ENCODE assay signal across 18 cellular contexts in genomic region chr16:1147027-1147426, GRCh38. TPM values are rescaled to one million over a fixed set of nuclear protein-coding genes. Genes with fewer than 3 reads are reported as not detected.
DNase-seq lines count a peak whose midpoint lies in the region; TF ChIP-seq lines count a peak whose summit lies in the region.
"Had no signal": no experiment of that assay in that cellular context is flagged by ENCODE, and none has a peak within 500 bp of the region (broad histone marks: within the 10 kb centered on the region; RNA-seq: fewer than 3 reads in every experiment).

No MANE protein-coding gene starts in this region.

- H3K36me3 ChIP-seq in BLaER1 (no peaks in the 10 kb centered on the region), HEK293 (ENCODE audit: control insufficient read depth in 2 of 2, insufficient read depth in 1 of 2, low read length in 2 of 2) (no peaks in the 10 kb centered on the region), mammary epithelial cell (ENCODE audit: insufficient read depth, low read length) (no peaks in the 10 kb centered on the region)
- H3K36me3 ChIP-seq: BE2C; BLaER1 treated with 17β-estradiol and CSF1 and Interleukin-3, amounts not matched to agents 10 nM and 100 nM had no signal

- in situ Hi-C loops in mammary epithelial cell (cut with MboI; ENCODE audit: low sequenced_read_pairs in 2 of 2): no loop called here

- dilution Hi-C loops in mammary epithelial cell (cut with HindIII; ENCODE audit: low sequenced_read_pairs): loop anchor here (10.0 kb wide), 2 partner anchors 182 to 312 kb away; no protein-coding TSS in a partner anchor

- peaks cover 25% of the 10 kb centered on the region for H3K27me3 Mint-ChIP-seq in nephron (ENCODE audit: low read depth)
- H3K27me3 Mint-ChIP-seq: CD4-positive, alpha-beta T cell had no signal

- H4K20me1 ChIP-seq in BLaER1 (no peaks in the 10 kb centered on the region), mammary epithelial cell (ENCODE audit: insufficient read depth, low read length) (no peaks in the 10 kb centered on the region)

- POLR2A ChIA-PET in HEK293 (lab: Yijun Ruan, JAX): interaction anchor here (0.7 kb wide), 1 partner anchor 87 kb away, joined by 7 read pairs; no protein-coding TSS in a partner anchor

- CTCF ChIA-PET in HEK293 (lab: Yijun Ruan, JAX): interaction anchor here (1.1 kb wide), 1 partner anchor 34 kb away, joined by 4 read pairs; no protein-coding TSS in a partner anchor
- CTCF ChIA-PET in mammary epithelial cell (lab: Charles Lee; ENCODE audit: low non-redundant PET): no interaction called here

- no peak overlapping the region for H2AFZ ChIP-seq in mammary epithelial cell (ENCODE audit: low read depth, low read length)

- peak overlapping the region in 1 of 3 experiments; percentile 28 for H3K27ac Mint-ChIP-seq in nephron
- H3K27ac Mint-ChIP-seq: CD4-positive, alpha-beta T cell; CD8-positive, alpha-beta T cell had no signal

- H3K4me1 ChIP-seq in BLaER1: peaks cover 86% of the 10 kb centered on the region
- no peaks in the 10 kb centered on the region for H3K4me1 ChIP-seq in HEK293 (ENCODE audit: control insufficient read depth, insufficient read depth, low read length)
- no peaks in the 10 kb centered on the region for H3K4me1 ChIP-seq in mammary epithelial cell (ENCODE audit: insufficient read depth, low read length)
- H3K4me1 ChIP-seq: Caco-2 had no signal

- no peak overlapping the region for H3K9ac ChIP-seq in BLaER1
- H3K9ac ChIP-seq in mammary epithelial cell (ENCODE audit: insufficient read depth, low read length): no peak overlapping the region
- H3K9ac ChIP-seq: BLaER1 treated with 17β-estradiol and CSF1 and Interleukin-3, amounts not matched to agents 10 nM and 100 nM had no signal

- no peaks in the 10 kb centered on the region for H3K79me2 ChIP-seq in mammary epithelial cell (ENCODE audit: insufficient read depth, low read length)

- DNase-seq in mammary epithelial cell: no peak
- DNase-seq in foreskin melanocyte: no peak
- no peak for DNase-seq in islet precursor cell
- DNase-seq: 8988T; ACHN; BE2C; Caco-2; Calu3; CD8-positive, alpha-beta T cell; GF-D8 had no signal

- 81% methylated on average over 4 of the region's 5 CpGs for WGBS in mammary epithelial cell (ENCODE audit: low coverage, missing lambda C conversion rate)

- no peaks in the 10 kb centered on the region for H3K9me3 Mint-ChIP-seq in nephron
- H3K9me3 Mint-ChIP-seq: CD4-positive, alpha-beta T cell; CD8-positive, alpha-beta T cell had no signal

- peak overlapping the region; percentile 89 for H3K4me2 ChIP-seq in BLaER1
- no peak overlapping the region for H3K4me2 ChIP-seq in mammary epithelial cell (ENCODE audit: insufficient read depth, low read depth, low read length)

- TF ChIP-seq CTCF in HEK293 (tag by site-specific recombination; IDR thresholded peaks at IDR 0.05) (no peak), nephron (IDR thresholded peaks at IDR 0.05; ENCODE audit: unreplicated experiment in 3 of 3) (no peak), mammary epithelial cell (conservative IDR thresholded peaks at IDR 0.05 in 1 of 2, IDR thresholded peaks at IDR 0.05 in 1 of 2; ENCODE audit: extremely low read depth in 1 of 2, insufficient read depth in 1 of 2, low read depth in 1 of 2, low read length in 2 of 2) (no peak)

- H3K4me3 Mint-ChIP-seq in nephron: peak overlapping the region in 2 of 3 experiments; percentile 48 to 73
- H3K4me3 Mint-ChIP-seq: CD4-positive, alpha-beta T cell; CD8-positive, alpha-beta T cell had no signal

- BruUV-seq in mammary epithelial cell (replicated peaks; lab: Mats Ljungman, UMichigan): no TSS peak

- H3K36me3 Mint-ChIP-seq in nephron (ENCODE audit: low read depth): no peaks in the 10 kb centered on the region
- H3K36me3 Mint-ChIP-seq: CD8-positive, alpha-beta T cell had no signal

- peaks cover 30% of the 10 kb centered on the region for H3K4me1 Mint-ChIP-seq in nephron

- H3K27me3 ChIP-seq in BLaER1 (no peaks in the 10 kb centered on the region), mammary epithelial cell (ENCODE audit: insufficient read depth, low read length) (peaks cover under 1% of the 10 kb centered on the region)
- H3K27me3 ChIP-seq: BE2C had no signal

- H3K9me3 ChIP-seq in BLaER1 (no peaks in the 10 kb centered on the region), HEK293 (ENCODE audit: control insufficient read depth, insufficient read depth, low read depth, low read length) (no peaks in the 10 kb centered on the region), mammary epithelial cell (replicated peaks; ENCODE audit: insufficient read depth, low read length) (peaks cover 4% of the 10 kb centered on the region)
- H3K9me3 ChIP-seq: BE2C, Caco-2 had no signal

- H3K27ac ChIP-seq in BLaER1: no peak overlapping the region; the same call in 1 of the 2 replicates
- no peak overlapping the region for H3K27ac ChIP-seq in HEK293 (ENCODE audit: extremely low read depth, low read depth, low read length)
- H3K27ac ChIP-seq in mammary epithelial cell (ENCODE audit: insufficient read depth, low read depth, low read length): no peak overlapping the region
- H3K27ac ChIP-seq: BLaER1 treated with 17β-estradiol and CSF1 and Interleukin-3, amounts not matched to agents 10 nM and 100 nM; C4-2B had no signal

- intact Hi-C loops in mammary epithelial cell (cut with micrococcal nuclease): no loop called here

- no peak overlapping the region for H3K4me3 ChIP-seq in BLaER1
- no peak overlapping the region for H3K4me3 ChIP-seq in HEK293 (ENCODE audit: low read depth, low read length)
- H3K4me3 ChIP-seq in mammary epithelial cell (replicated peaks in 1 of 3; ENCODE audit: insufficient read depth in 1 of 3, low read depth in 2 of 3, low read length in 3 of 3): no peak overlapping the region
- H3K4me3 ChIP-seq: BLaER1 treated with 17β-estradiol and CSF1 and Interleukin-3, amounts not matched to agents 10 nM and 100 nM had no signal

TF ChIP-seq in HEK293, 187 proteins besides CTCF, POLR2A, EP300 and RAD21:
- TF ChIP-seq ZNF704 (tag by site-specific recombination; IDR thresholded peaks at IDR 0.05) (no peak), SP3 (tag by site-specific recombination; IDR thresholded peaks at IDR 0.05) (no peak), ZNF146 (tag by site-specific recombination; IDR thresholded peaks at IDR 0.05) (no peak), TRIM28 (IDR thresholded peaks at IDR 0.05; ENCODE audit: borderline replicate concordance, low read length) (peak; percentile 82; the same call in 1 of the 2 replicates), ZFP37 (tag by site-specific recombination; IDR thresholded peaks at IDR 0.05) (no peak), ZNF658 (tag by site-specific recombination; IDR thresholded peaks at IDR 0.05) (no peak), ZBTB1 (tag by site-specific recombination; IDR thresholded peaks at IDR 0.05) (no peak), SETDB1 (IDR thresholded peaks at IDR 0.05; ENCODE audit: insufficient read length, low read length) (peak; percentile 37), ZNF776 (tag by site-specific recombination; IDR thresholded peaks at IDR 0.05; ENCODE audit: borderline replicate concordance) (peak; percentile 96), EGR2 (tag by site-specific recombination; IDR thresholded peaks at IDR 0.05; ENCODE audit: low read depth) (no peak), ATF2 (tag by site-specific recombination; IDR thresholded peaks at IDR 0.05; ENCODE audit: low read depth) (no peak)

RNA-seq across cellular contexts. Expression of gene CACNA1H, which starts 5.9 kb away (rescaled TPM):
- total RNA-seq in mammary epithelial cell: not detected
- polyA plus RNA-seq in mammary epithelial cell: 0.01 TPM
- not detected for polyA minus RNA-seq in mammary epithelial cell
- total RNA-seq: Calu3 had no signal

RNA-seq across cellular contexts. Expression of gene C1QTNF8, which starts 51.0 kb away (rescaled TPM):
- not detected for total RNA-seq in mammary epithelial cell
- polyA plus RNA-seq in mammary epithelial cell: not detected
- not detected for polyA minus RNA-seq in mammary epithelial cell
- total RNA-seq: A673; Caco-2; Calu3; CD4-positive, alpha-beta T cell; CD8-positive, alpha-beta T cell had no signal
- polyA plus RNA-seq: AG04450 had no signal
